35 cellular contexts compared by ENCODE assay signal in genomic region chr10:37960738-37961137, GRCh38.
"Had no signal": no experiment of that assay in that cellular context is flagged by ENCODE, and none has a peak within 500 bp of the region (broad histone marks: within the 10 kb centered on the region; RNA-seq: fewer than 3 reads in every experiment).

No MANE protein-coding gene starts in this region.

- H3K4me1 Mint-ChIP-seq: activated B cell treated with CpG ODN at 0.5 μM for 24 hours; activated CD4-positive, alpha-beta memory T cell treated with anti-CD3 and anti-CD28 coated beads, Interleukin-2, amount 10 ng/mL, durations not matched to agents 7 days and 5 days; activated CD8-positive, alpha-beta memory T cell treated with anti-CD3 and anti-CD28 coated beads, Interleukin-2, amount 10 ng/mL, durations not matched to agents 7 days and 5 days; activated naive CD4-positive, alpha-beta T cell treated with anti-CD3 and anti-CD28 coated beads, Interleukin-2, amount 10 ng/mL, durations not matched to agents 7 days and 5 days; activated naive CD8-positive, alpha-beta T cell treated with anti-CD3 and anti-CD28 coated beads, Interleukin-2, amount 50 U/mL, for 24 hours had no signal

- H3K4me3 ChIP-seq: body of pancreas, breast epithelium, K562, PC-9 had no signal

- H3K4me3 Mint-ChIP-seq: activated B cell treated with CpG ODN at 0.5 μM for 24 hours; activated CD4-positive, alpha-beta memory T cell treated with anti-CD3 and anti-CD28 coated beads, Interleukin-2, amount 10 ng/mL, durations not matched to agents 7 days and 5 days; activated CD8-positive, alpha-beta memory T cell treated with anti-CD3 and anti-CD28 coated beads, Interleukin-2, amount 10 ng/mL, durations not matched to agents 7 days and 5 days; activated naive CD4-positive, alpha-beta T cell treated with anti-CD3 and anti-CD28 coated beads, Interleukin-2, amount 10 ng/mL, durations not matched to agents 7 days and 5 days; activated naive CD8-positive, alpha-beta T cell; activated naive CD8-positive, alpha-beta T cell treated with anti-CD3 and anti-CD28 coated beads, Interleukin-2, amount 50 U/mL, for 24 hours had no signal

- H3K27me3 Mint-ChIP-seq: activated B cell treated with CpG ODN at 0.5 μM for 24 hours; activated CD4-positive, alpha-beta memory T cell treated with anti-CD3 and anti-CD28 coated beads, Interleukin-2, amount 10 ng/mL, durations not matched to agents 7 days and 5 days; activated CD8-positive, alpha-beta memory T cell treated with anti-CD3 and anti-CD28 coated beads, Interleukin-2, amount 10 ng/mL, durations not matched to agents 7 days and 5 days; activated naive CD4-positive, alpha-beta T cell treated with anti-CD3 and anti-CD28 coated beads, Interleukin-2, amount 10 ng/mL, durations not matched to agents 7 days and 5 days; activated naive CD8-positive, alpha-beta T cell; activated naive CD8-positive, alpha-beta T cell treated with anti-CD3 and anti-CD28 coated beads, Interleukin-2, amount 50 U/mL, for 24 hours had no signal

- DNase-seq: activated B cell treated with CpG ODN at 0.5 μM for 24 hours; activated CD4-positive, alpha-beta memory T cell treated with anti-CD3 and anti-CD28 coated beads, Interleukin-2, amount 10 ng/mL, durations not matched to agents 7 days and 5 days; activated CD4-positive, alpha-beta T cell treated with anti-CD3 and anti-CD28 coated beads for 48 hours; activated CD4-positive, CD25-positive, alpha-beta regulatory T cell treated with anti-CD3 and anti-CD28 coated beads, Interleukin-2, amount 50 U/mL, for 72 hours; activated CD8-positive, alpha-beta memory T cell treated with anti-CD3 and anti-CD28 coated beads for 24 hours; activated CD8-positive, alpha-beta memory T cell treated with anti-CD3 and anti-CD28 coated beads, Interleukin-2, amount 10 ng/mL, durations not matched to agents 7 days and 5 days; activated CD8-positive, alpha-beta memory T cell treated with anti-CD3 and anti-CD28 coated beads, Interleukin-2, amount 50 U/mL, for 48 hours; activated effector memory CD4-positive, alpha-beta T cell treated with Interleukin-2 at 50 U/mL for 16 hours; activated naive CD4-positive, alpha-beta T cell treated with anti-CD3 and anti-CD28 coated beads, Interleukin-2, amount 10 ng/mL, durations not matched to agents 7 days and 5 days; activated naive CD8-positive, alpha-beta T cell treated with anti-CD3 and anti-CD28 coated beads, Interleukin-2, amount 50 U/mL, for 24 hours; activated T-cell treated with anti-CD3 and anti-CD28 coated beads, Interleukin-2, amount 50 U/mL, for 48 hours; amniotic stem cell; aorta; body of pancreas; NCI-H1105; NCI-H1417 treated with DMSO at 0.1 percent for 48 hours; NCI-H187 treated with DMSO at 0.1 percent for 48 hours; NCI-H2081; NCI-H226; NCI-H446 treated with DMSO at 0.1 percent for 48 hours; NCI-H524 treated with DMSO at 0.1 percent for 48 hours; NK-92 treated with Interleukin-12 subunit alpha and Interleukin-12 subunit beta, amount 100 ng/mL, for 24 hours; PC-9; SIG-M5; T-helper 1 cell; T-helper 2 cell; T-helper 9 cell had no signal

- H3K4me2 ChIP-seq: PC-9 had no signal

- H3K27ac Mint-ChIP-seq: activated B cell treated with CpG ODN at 0.5 μM for 24 hours; activated CD4-positive, alpha-beta memory T cell treated with anti-CD3 and anti-CD28 coated beads, Interleukin-2, amount 10 ng/mL, durations not matched to agents 7 days and 5 days; activated CD8-positive, alpha-beta memory T cell treated with anti-CD3 and anti-CD28 coated beads, Interleukin-2, amount 10 ng/mL, durations not matched to agents 7 days and 5 days; activated naive CD4-positive, alpha-beta T cell treated with anti-CD3 and anti-CD28 coated beads, Interleukin-2, amount 10 ng/mL, durations not matched to agents 7 days and 5 days; activated naive CD8-positive, alpha-beta T cell; activated naive CD8-positive, alpha-beta T cell treated with anti-CD3 and anti-CD28 coated beads, Interleukin-2, amount 50 U/mL, for 24 hours had no signal

- H3K27ac ChIP-seq: body of pancreas, breast epithelium, PC-9, RWPE1, VCaP had no signal

- FAIRE-seq: K562, RCC 7860 had no signal

- H2AFZ ChIP-seq: PC-9 had no signal

- H3K4me1 ChIP-seq: body of pancreas, breast epithelium had no signal

- H3K27me3 ChIP-seq: body of pancreas, breast epithelium had no signal

- H3K36me3 ChIP-seq: breast epithelium had no signal

- ATAC-seq: activated CD8-positive, alpha-beta memory T cell treated with anti-CD3 and anti-CD28 coated beads, Interleukin-2, amount 10 ng/mL, durations not matched to agents 7 days and 5 days; activated naive CD8-positive, alpha-beta T cell treated with anti-CD3 and anti-CD28 coated beads, Interleukin-2, amount 50 U/mL, for 24 hours; body of pancreas; K562; Right ventricle myocardium inferior; SK-N-SH treated with all-trans-retinoic acid at 6 μM for 48 hours had no signal
